ENCODE assay signal across 9 cellular contexts in genomic region chr4:122687450-122688121, GRCh38. TPM values are rescaled to one million over a fixed set of nuclear protein-coding genes. Genes with fewer than 3 reads are reported as not detected.
DNase-seq lines count a peak whose midpoint lies in the region; ATAC-seq and TF ChIP-seq lines count a peak whose summit lies in the region.
"Had no signal": no experiment of that assay in that cellular context is flagged by ENCODE, and none has a peak within 500 bp of the region (broad histone marks: within the 10 kb centered on the region; RNA-seq: fewer than 3 reads in every experiment).

No MANE protein-coding gene starts in this region.

- peaks cover 20% of the 10 kb centered on the region for H3K9me3 Mint-ChIP-seq in T-helper 1 cell treated with Interleukin-12 subunit alpha and Interleukin-12 subunit beta and Interleukin-4 antibody, amounts not matched to agents 30 μg/mL and 1 μg/mL, for 36 hours

- H3K4me3 Mint-ChIP-seq in T-helper 1 cell treated with Interleukin-12 subunit alpha and Interleukin-12 subunit beta and Interleukin-4 antibody, amounts not matched to agents 30 μg/mL and 1 μg/mL, for 36 hours: peak overlapping the region; percentile 58

- H3K27ac ChIP-seq in right atrium auricular region: peak overlapping the region; percentile 24 to 74
- H3K27ac ChIP-seq in foreskin keratinocyte: no peak overlapping the region
- H3K27ac ChIP-seq: brain microvascular endothelial cell had no signal

- peak overlapping the region; percentile 86 for H3K27ac Mint-ChIP-seq in T-helper 1 cell treated with Interleukin-12 subunit alpha and Interleukin-12 subunit beta and Interleukin-4 antibody, amounts not matched to agents 30 μg/mL and 1 μg/mL, for 36 hours

- H3K9me3 ChIP-seq in right atrium auricular region: no peaks in the 10 kb centered on the region

- H3K36me3 ChIP-seq in right atrium auricular region: no peaks in the 10 kb centered on the region
- H3K36me3 ChIP-seq: brain microvascular endothelial cell had no signal

- H3K27me3 ChIP-seq in right atrium auricular region (no peaks in the 10 kb centered on the region), foreskin keratinocyte (no peaks in the 10 kb centered on the region)
- H3K27me3 ChIP-seq: brain microvascular endothelial cell had no signal

- ATAC-seq in GM18508 (IDR thresholded peaks at IDR 0.05; ENCODE audit: insufficient read depth, unreplicated experiment) (peak; percentile 38), HG02852 (IDR thresholded peaks at IDR 0.05; ENCODE audit: unreplicated experiment) (peak; percentile 44), foreskin keratinocyte (no peak), HG03196 (IDR thresholded peaks at IDR 0.05; ENCODE audit: unreplicated experiment) (no peak), GM19452 (IDR thresholded peaks at IDR 0.05; ENCODE audit: unreplicated experiment) (no peak)

- no peaks in the 10 kb centered on the region for H3K27me3 Mint-ChIP-seq in T-helper 1 cell treated with Interleukin-12 subunit alpha and Interleukin-12 subunit beta and Interleukin-4 antibody, amounts not matched to agents 30 μg/mL and 1 μg/mL, for 36 hours (ENCODE audit: low read depth)

- H3K4me1 ChIP-seq in right atrium auricular region (peaks cover 0 to 23% of the 10 kb centered on the region in 2 donors), foreskin keratinocyte (no peaks in the 10 kb centered on the region)

- TF ChIP-seq CTCF in right atrium auricular region (IDR thresholded peaks at IDR 0.05) (no peak), foreskin keratinocyte (conservative IDR thresholded peaks at IDR 0.05) (no peak)

- no peak for DNase-seq in right atrium auricular region (ENCODE audit: low spot score)
- no peak for DNase-seq in foreskin keratinocyte
- no peak for DNase-seq in NCI-H526 (lab: John Stamatoyannopoulos, UW)
- DNase-seq: brain microvascular endothelial cell had no signal

- no peak overlapping the region for H3K4me3 ChIP-seq in right atrium auricular region

- H3K4me1 Mint-ChIP-seq in T-helper 1 cell treated with Interleukin-12 subunit alpha and Interleukin-12 subunit beta and Interleukin-4 antibody, amounts not matched to agents 30 μg/mL and 1 μg/mL, for 36 hours (ENCODE audit: low read depth): peaks cover 41% of the 10 kb centered on the region

- peaks cover 14% of the 10 kb centered on the region for H3K36me3 Mint-ChIP-seq in T-helper 1 cell treated with Interleukin-12 subunit alpha and Interleukin-12 subunit beta and Interleukin-4 antibody, amounts not matched to agents 30 μg/mL and 1 μg/mL, for 36 hours (ENCODE audit: low read depth)

RNA-seq across cellular contexts. Expression of gene BBS12, which starts 44.9 kb away (rescaled TPM):
- total RNA-seq in right atrium auricular region (10 to 100 TPM in 1 of 2 donors, 1 to 10 TPM in 1; 5.9 to 10.2 TPM), foreskin keratinocyte (3.0 and 3.4 TPM in 2 replicates)
- polyA plus RNA-seq in foreskin keratinocyte: 1.6 TPM in 2 replicates

Comparison
In these comparisons a context has a peak if more than half of its experiments do, and no peak if none do; other contexts are left out.
1. ATAC-seq: peak in GM18508 (single experiment) and HG02852 (single experiment); none in foreskin keratinocyte (single experiment), HG03196 (single experiment) and GM19452 (single experiment).